Comparison of ENCODE assay signal across 9 cellular contexts in genomic region chr11:68354181-68354872, GRCh38. TPM values are rescaled to one million over a fixed set of nuclear protein-coding genes. Genes with fewer than 3 reads are reported as not detected.
DNase-seq lines count a peak whose midpoint lies in the region; ATAC-seq and TF ChIP-seq lines count a peak whose summit lies in the region.
"Had no signal": no experiment of that assay in that cellular context is flagged by ENCODE, and none has a peak within 500 bp of the region (broad histone marks: within the 10 kb centered on the region; RNA-seq: fewer than 3 reads in every experiment).

No MANE protein-coding gene starts in this region.

- H3K4me1 ChIP-seq in mucosa of descending colon (ENCODE audit: low read depth), result peaks cover 14% of the 10 kb centered on the region

- H3K9me3 ChIP-seq in mucosa of descending colon, result no peaks in the 10 kb centered on the region

- ATAC-seq in mucosa of descending colon, result peak; percentile 95
- ATAC-seq in HG02870 (IDR thresholded peaks at IDR 0.05; ENCODE audit: unreplicated experiment), result no peak

- H3K4me3 ChIP-seq in LNCaP clone FGC (ENCODE audit: low read depth, low read length) (no peak overlapping the region), epithelial cell of esophagus (ENCODE audit: low read length) (no peak overlapping the region), mucosa of descending colon (no peak overlapping the region)

- H3K36me3 ChIP-seq in mucosa of descending colon (ENCODE audit: low read depth), result no peaks in the 10 kb centered on the region

- TF ChIP-seq CTCF in LNCaP clone FGC (IDR thresholded peaks at IDR 0.05; ENCODE audit: control insufficient read depth, extremely low read depth, insufficient read depth) (no peak), epithelial cell of esophagus (IDR thresholded peaks at IDR 0.05; ENCODE audit: insufficient read depth, low read depth, low read length, missing control alignments) (no peak), mucosa of descending colon (IDR thresholded peaks at IDR 0.05) (no peak), GM13976 (IDR thresholded peaks at IDR 0.05; ENCODE audit: borderline replicate concordance, control extremely low read depth, extremely low read depth, insufficient read depth, missing control alignments) (no peak)

- DNase-seq in A172 (ENCODE audit: low spot score), result peak; percentile 89
- DNase-seq in LNCaP clone FGC (ENCODE audit: low read depth), result peak; percentile 80
- peak; percentile 94 for DNase-seq in epithelial cell of esophagus (ENCODE audit: low read depth)
- DNase-seq in mucosa of descending colon, result peak; percentile 82 to 90 (median 90)
- DNase-seq in activated CD4-positive, alpha-beta T cell treated with anti-CD3 and anti-CD28 coated beads for 48 hours, result no peak
- no peak for DNase-seq in GM13976 (ENCODE audit: low spot score)
- no peak for DNase-seq in T-helper 2 cell
- DNase-seq: CD4-positive, alpha-beta T cell had no signal

- intact Hi-C loops in mucosa of descending colon (cut with DNase I, micrococcal nuclease), result no loop called here

- in situ Hi-C loops in GM13976 (cut with MboI; ENCODE audit: low sequenced_read_pairs, unreplicated experiment), result no loop called here

RNA-seq across cellular contexts. Expression of gene LRP5, which starts 41.9 kb away (rescaled TPM):
- total RNA-seq in A172 (2014; rRNA removed; shearing (Covaris generic)), result 13.2 and 13.7 TPM in 2 replicates
- total RNA-seq in mucosa of descending colon, result 100 to 1,000 TPM in 2 of 3 donors, 10 to 100 TPM in 1; 83.7 to 113 (median 103) TPM

Comparison
In these comparisons a context has a peak if more than half of its experiments do, and no peak if none do; other contexts are left out.
1. DNase-seq: peak in A172 (single experiment), LNCaP clone FGC (single experiment), epithelial cell of esophagus (single experiment) and mucosa of descending colon (3 of 3); none in activated CD4-positive, alpha-beta T cell treated with anti-CD3 and anti-CD28 coated beads for 48 hours (single experiment), GM13976 (single experiment) and T-helper 2 cell (0 of 5).